Comparison of ENCODE assay signal across 17 cellular contexts in the genomic region with DNA sequence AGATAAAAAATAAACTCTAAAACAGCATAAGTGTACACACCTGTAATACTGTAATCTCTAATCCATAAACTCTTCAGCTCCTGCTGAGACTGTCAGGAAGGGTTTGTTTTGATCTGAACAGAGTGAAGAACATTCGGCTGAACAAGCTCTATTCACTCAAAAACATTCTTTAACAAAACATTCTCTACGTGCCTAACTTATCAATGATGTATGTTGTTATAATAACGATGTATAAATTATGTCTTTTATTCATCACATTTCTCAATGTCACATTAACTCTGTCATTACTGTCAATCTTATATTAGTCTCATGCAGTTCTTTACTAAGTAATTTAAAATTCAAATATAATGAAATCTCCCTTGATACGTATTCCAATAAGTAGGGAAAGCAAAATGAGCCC.
DNase-seq lines count a peak whose midpoint lies in the region; ATAC-seq, FAIRE-seq and TF ChIP-seq lines count a peak whose summit lies in the region.
"Had no signal": no experiment of that assay in that cellular context is flagged by ENCODE, and none has a peak within 500 bp of the region (broad histone marks: within the 10 kb centered on the region; RNA-seq: fewer than 3 reads in every experiment).

No MANE protein-coding gene starts in this region.

- no peak overlapping the region for H3K9ac ChIP-seq in OCI-LY3 (ENCODE audit: low read length)

- no peaks in the 10 kb centered on the region for H3K27me3 ChIP-seq in OCI-LY3 (ENCODE audit: low read depth, low read length)

- H2AFZ ChIP-seq in OCI-LY3 (ENCODE audit: low read depth, low read length): peak overlapping the region; percentile 2; the same call in 1 of the 2 replicates
- H2AFZ ChIP-seq: GM23338 had no signal

- H3K4me2 ChIP-seq in OCI-LY3 (ENCODE audit: low read length): no peak overlapping the region
- H3K4me2 ChIP-seq: GM23338 had no signal

- DNase-seq in D721Med (ENCODE audit: insufficient read length, low spot score) (no peak), NCI-H446 (lab: John Stamatoyannopoulos, UW) (no peak)
- no peak for DNase-seq in activated CD4-positive, alpha-beta T cell treated with anti-CD3 and anti-CD28 coated beads for 1 hour
- DNase-seq: C1 segment of cervical spinal cord; Calu3; CD4-positive, alpha-beta memory T cell; COR-L47; DMS153; DND-41; H9 had no signal

- no peak for ATAC-seq in GM18861 (IDR thresholded peaks at IDR 0.05; ENCODE audit: unreplicated experiment)
- ATAC-seq: GM23338, HCT116 had no signal

- H3K4me3 ChIP-seq in OCI-LY3 (ENCODE audit: low read length): no peak overlapping the region
- H3K4me3 ChIP-seq: GM23338 had no signal

- H3K27ac ChIP-seq in OCI-LY3 (ENCODE audit: low read length): no peak overlapping the region

- FAIRE-seq in D721Med (lab: Jason Lieb, UNC) (peak; percentile 21), colon (lab: Jason Lieb, UNC) (peak; percentile 10)
- FAIRE-seq: G401.6, GM12892 had no signal

- TF ChIP-seq CTCF in D721Med (IDR thresholded peaks at IDR 0.05; ENCODE audit: insufficient read depth, missing control alignments): no peak
- no peak for TF ChIP-seq CTCF in OCI-LY3 (IDR thresholded peaks at IDR 0.05; ENCODE audit: low read depth, low read length)

- no peaks in the 10 kb centered on the region for H3K79me2 ChIP-seq in OCI-LY3 (ENCODE audit: low read length)

- no peaks in the 10 kb centered on the region for H3K9me3 ChIP-seq in OCI-LY3 (ENCODE audit: insufficient read depth, low read length)

- no peaks in the 10 kb centered on the region for H3K36me3 ChIP-seq in OCI-LY3 (replicated peaks; ENCODE audit: low read depth, low read length)

- H3K4me1 ChIP-seq in OCI-LY3 (ENCODE audit: low read length): no peaks in the 10 kb centered on the region

- no peaks in the 10 kb centered on the region for H4K20me1 ChIP-seq in OCI-LY3 (ENCODE audit: insufficient read depth, low read length)
